Comparison of ENCODE assay signal across 13 cellular contexts in genomic region chr15:33152502-33153109, GRCh38. TPM values are rescaled to one million over a fixed set of nuclear protein-coding genes. Genes with fewer than 3 reads are reported as not detected.
A peak's percentile ranks its signal among the peaks of the same experiment; 100 is the strongest.
DNase-seq lines count a peak whose midpoint lies in the region; ATAC-seq and TF ChIP-seq lines count a peak whose summit lies in the region.
"Had no signal": no experiment of that assay in that cellular context is flagged by ENCODE, and none has a peak within 500 bp of the region (broad histone marks: within the 10 kb centered on the region; RNA-seq: fewer than 3 reads in every experiment).

No MANE protein-coding gene starts in this region.

- no peak for TF ChIP-seq CTCF in AG10803 (conservative IDR thresholded peaks at IDR 0.05; ENCODE audit: low read length)
- no peak for TF ChIP-seq CTCF in coronary artery (IDR thresholded peaks at IDR 0.05)
- TF ChIP-seq CTCF in omental fat pad (IDR thresholded peaks at IDR 0.05), result no peak

- H3K27ac Mint-ChIP-seq in naive thymus-derived CD8-positive, alpha-beta T cell, result no peak overlapping the region

- POLR2A ChIA-PET in naive thymus-derived CD8-positive, alpha-beta T cell (lab: Charles Lee), result no interaction called here

- H3K27ac ChIP-seq in coronary artery, result peak overlapping the region in 1 of 2 donors; percentile 62
- H3K27ac ChIP-seq in muscle layer of duodenum (ENCODE audit: low read length), result peak overlapping the region; percentile 16
- H3K27ac ChIP-seq: BLaER1 had no signal

- H3K4me1 Mint-ChIP-seq in naive thymus-derived CD8-positive, alpha-beta T cell, result peaks cover 7 to 44% (median 24%) of the 10 kb centered on the region in 4 donors

- peaks cover 0 to 2% of the 10 kb centered on the region in 2 donors for H3K36me3 ChIP-seq in muscle layer of duodenum (ENCODE audit: control insufficient read depth in 1 of 2, insufficient read depth in 2 of 2, low read length in 2 of 2)
- H3K36me3 ChIP-seq: BLaER1 had no signal

- H3K9me3 Mint-ChIP-seq in naive thymus-derived CD8-positive, alpha-beta T cell, result no peaks in the 10 kb centered on the region

- H3K9me3 ChIP-seq in muscle layer of duodenum (ENCODE audit: control insufficient read depth in 1 of 2, low read length in 2 of 2), result no peaks in the 10 kb centered on the region
- H3K9me3 ChIP-seq: BLaER1 had no signal

- H3K27me3 ChIP-seq in muscle layer of duodenum (ENCODE audit: low read depth, low read length), result no peaks in the 10 kb centered on the region
- H3K27me3 ChIP-seq: BLaER1 had no signal

- peak; percentile 61 for DNase-seq in AG10803 (ENCODE audit: low read depth)
- DNase-seq in NOMO-1 treated with dmso at 0.1 percent for 144 hours (lab: John Stamatoyannopoulos, UW; ENCODE audit: unreplicated experiment), result peak; percentile 81
- DNase-seq in coronary artery (ENCODE audit: low spot score), result no peak
- no peak for DNase-seq in omental fat pad (ENCODE audit: low spot score)
- DNase-seq in naive thymus-derived CD8-positive, alpha-beta T cell, result no peak
- DNase-seq in NAMALWA (ENCODE audit: low spot score), result no peak
- DNase-seq: effector CD8-positive, alpha-beta T cell; NCI-H1436; stimulated activated CD4-positive, alpha-beta T cell treated with anti-CD3 and anti-CD28 coated beads, Interleukin-4, amount 100 ng/mL, for 1 hour had no signal

- ATAC-seq in omental fat pad (ENCODE audit: low FRiP score), result no peak
- ATAC-seq in naive thymus-derived CD8-positive, alpha-beta T cell, result no peak
- no peak for ATAC-seq in GM21723 (IDR thresholded peaks at IDR 0.05; ENCODE audit: unreplicated experiment)
- ATAC-seq: GM12878 had no signal

- H3K36me3 Mint-ChIP-seq in naive thymus-derived CD8-positive, alpha-beta T cell, result no peaks in the 10 kb centered on the region

- no peaks in the 10 kb centered on the region for H3K4me1 ChIP-seq in muscle layer of duodenum (ENCODE audit: control insufficient read depth in 1 of 2, insufficient read depth in 2 of 2, low read length in 2 of 2)

- H3K27me3 Mint-ChIP-seq in naive thymus-derived CD8-positive, alpha-beta T cell, result peaks cover 0 to 5% (median 0%) of the 10 kb centered on the region in 5 donors

- H3K4me3 Mint-ChIP-seq in naive thymus-derived CD8-positive, alpha-beta T cell, result no peak overlapping the region

- H3K4me3 ChIP-seq in AG10803 (ENCODE audit: low read length) (no peak overlapping the region), coronary artery (peak overlapping the region; percentile 53), muscle layer of duodenum (ENCODE audit: low read depth in 1 of 2, low read length in 2 of 2) (peak overlapping the region; percentile 27 to 37)
- H3K4me3 ChIP-seq: BLaER1, GM12878 had no signal

RNA-seq across cellular contexts. Expression of gene FMN1, which starts 41.9 kb away (rescaled TPM):
- 10 to 100 TPM; 19.9 to 35.5 (median 28.5) TPM for total RNA-seq in omental fat pad
- total RNA-seq in naive thymus-derived CD8-positive, alpha-beta T cell, result under 1 TPM; 0.19 to 0.21 TPM
- polyA plus RNA-seq in naive thymus-derived CD8-positive, alpha-beta T cell, result under 1 TPM in 1 of 3 donors, not detected in 2; 0.42 TPM

Comparison
In these comparisons a context has a peak if more than half of its experiments do, and no peak if none do; other contexts are left out.
1. DNase-seq: peak in AG10803 (single experiment) and NOMO-1 treated with dmso at 0.1 percent for 144 hours (single experiment); none in coronary artery (single experiment), omental fat pad (single experiment), naive thymus-derived CD8-positive, alpha-beta T cell (0 of 10) and NAMALWA (single experiment).
2. RNA of gene FMN1, which starts 41.9 kb away (total RNA-seq): 19.9 to 35.5 TPM in omental fat pad; 0.19 to 0.21 TPM in naive thymus-derived CD8-positive, alpha-beta T cell; every median in the first group is over 10 times any median in the second.